Comparison of ENCODE assay signal across 1 cellular context in the genomic region with DNA sequence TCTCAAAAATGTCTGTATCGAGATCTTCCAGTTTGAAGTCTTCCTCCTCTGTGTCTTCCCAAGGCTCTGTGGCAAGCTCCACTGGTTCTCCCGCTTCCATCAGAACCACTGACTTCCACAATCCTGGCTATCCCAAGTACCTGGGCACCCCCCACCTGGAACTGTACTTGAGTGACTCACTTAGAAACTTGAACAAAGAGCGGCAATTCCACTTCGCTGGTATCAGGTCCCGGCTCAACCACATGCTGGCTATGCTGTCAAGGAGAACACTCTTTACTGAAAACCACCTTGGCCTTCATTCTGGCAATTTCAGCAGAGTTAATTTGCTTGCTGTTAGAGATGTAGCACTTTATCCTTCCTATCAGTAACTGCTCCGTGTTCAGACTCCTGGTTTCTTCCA.
A peak's percentile ranks its signal among the peaks of the same experiment; 100 is the strongest.
TF ChIP-seq lines count a peak whose summit lies in the region.

No MANE protein-coding gene starts in this region.

TF ChIP-seq in K562, 482 proteins besides CTCF, POLR2A, EP300 and RAD21:
- TF ChIP-seq POLR2AphosphoS5 (IDR thresholded peaks at IDR 0.05; ENCODE audit: control insufficient read depth, insufficient read depth, low read depth, low read length) (peak; percentile 44; the same call in 1 of the 2 replicates), ZNF140 (CRISPR knock-in tag; IDR thresholded peaks at IDR 0.05) (no peak), SUPT5H (IDR thresholded peaks at IDR 0.05) (peak; percentile 12; the same call in 1 of the 2 replicates), LARP7 (IDR thresholded peaks at IDR 0.05) (no peak)
- TF ChIP-seq, protein P1, sequence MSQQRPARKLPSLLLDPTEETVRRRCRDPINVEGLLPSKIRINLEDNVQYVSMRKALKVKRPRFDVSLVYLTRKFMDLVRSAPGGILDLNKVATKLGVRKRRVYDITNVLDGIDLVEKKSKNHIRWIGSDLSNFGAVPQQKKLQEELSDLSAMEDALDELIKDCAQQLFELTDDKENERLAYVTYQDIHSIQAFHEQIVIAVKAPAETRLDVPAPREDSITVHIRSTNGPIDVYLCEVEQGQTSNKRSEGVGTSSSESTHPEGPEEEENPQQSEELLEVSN (IDR thresholded peaks at IDR 0.05; ENCODE audit: borderline replicate concordance in 1 of 2, extremely low read depth in 1 of 2, insufficient read depth in 1 of 2, insufficient read length in 1 of 2, low read depth in 1 of 2, low read length in 1 of 2, poor library complexity in 1 of 2, severe bottlenecking in 1 of 2), result peak in 1 of 2 experiments; percentile 51
- TF ChIP-seq, protein P2, sequence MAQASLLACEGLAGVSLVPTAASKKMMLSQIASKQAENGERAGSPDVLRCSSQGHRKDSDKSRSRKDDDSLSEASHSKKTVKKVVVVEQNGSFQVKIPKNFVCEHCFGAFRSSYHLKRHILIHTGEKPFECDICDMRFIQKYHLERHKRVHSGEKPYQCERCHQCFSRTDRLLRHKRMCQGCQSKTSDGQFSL (CRISPR knock-in tag; IDR thresholded peaks at IDR 0.05), result peak; percentile 56; the same call in 1 of the 2 replicates
- TF ChIP-seq, protein P2 (tag; IDR thresholded peaks at IDR 0.05), result no peak
